Comparison of ENCODE assay signal across 1 cellular context in the genomic region with DNA sequence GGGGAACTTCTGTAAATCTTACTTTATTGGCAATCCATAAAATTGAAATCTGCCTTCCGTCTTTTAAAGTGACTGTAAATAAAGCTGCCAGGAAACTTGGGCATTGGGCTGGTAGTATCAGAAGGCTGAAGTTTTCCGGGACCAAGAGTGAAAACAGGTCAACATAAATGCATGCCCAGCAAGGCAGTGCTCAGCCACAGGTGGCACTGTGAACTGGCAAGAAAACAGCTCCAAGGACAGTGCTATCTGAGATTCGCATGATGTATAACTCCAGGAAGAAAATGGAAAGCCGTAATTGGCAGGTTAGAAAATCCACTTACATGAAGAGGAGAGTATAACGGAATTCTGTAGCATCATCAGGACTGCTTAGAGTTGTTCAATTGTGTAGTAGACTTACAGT.
TF ChIP-seq lines count a peak whose summit lies in the region.

No MANE protein-coding gene starts in this region.

TF ChIP-seq in H1, 55 proteins besides CTCF, POLR2A, EP300 and RAD21 (continued from another document):
- TF ChIP-seq E2F6 (IDR thresholded peaks at IDR 0.05) (no peak), RNF2 (IDR thresholded peaks at IDR 0.05; ENCODE audit: borderline replicate concordance, low read depth, low read length, missing control alignments, poor library complexity, severe bottlenecking) (no peak), TBP (IDR thresholded peaks at IDR 0.05; ENCODE audit: low read depth, low read length) (no peak), SRF (IDR thresholded peaks at IDR 0.05; ENCODE audit: low read depth, low read length) (no peak), EZH2 (IDR thresholded peaks at IDR 0.05; ENCODE audit: low read depth, low read length, severe bottlenecking) (no peak), CBX5 (IDR thresholded peaks at IDR 0.05; ENCODE audit: low read depth, low read length) (no peak), KDM5A (IDR thresholded peaks at IDR 0.05; ENCODE audit: low read length) (no peak), BACH1 (IDR thresholded peaks at IDR 0.05; ENCODE audit: low read length) (no peak), CBX8 (IDR thresholded peaks at IDR 0.05; ENCODE audit: borderline replicate concordance, low read depth, low read length) (no peak), FOSL1 (IDR thresholded peaks at IDR 0.05; ENCODE audit: insufficient read depth, low read depth, low read length) (no peak)
- TF ChIP-seq, protein P1, sequence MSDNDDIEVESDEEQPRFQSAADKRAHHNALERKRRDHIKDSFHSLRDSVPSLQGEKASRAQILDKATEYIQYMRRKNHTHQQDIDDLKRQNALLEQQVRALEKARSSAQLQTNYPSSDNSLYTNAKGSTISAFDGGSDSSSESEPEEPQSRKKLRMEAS (IDR thresholded peaks at IDR 0.05), result no peak
TF ChIP-seq in H1: peak in this region for 0.
